In the genomic region with DNA sequence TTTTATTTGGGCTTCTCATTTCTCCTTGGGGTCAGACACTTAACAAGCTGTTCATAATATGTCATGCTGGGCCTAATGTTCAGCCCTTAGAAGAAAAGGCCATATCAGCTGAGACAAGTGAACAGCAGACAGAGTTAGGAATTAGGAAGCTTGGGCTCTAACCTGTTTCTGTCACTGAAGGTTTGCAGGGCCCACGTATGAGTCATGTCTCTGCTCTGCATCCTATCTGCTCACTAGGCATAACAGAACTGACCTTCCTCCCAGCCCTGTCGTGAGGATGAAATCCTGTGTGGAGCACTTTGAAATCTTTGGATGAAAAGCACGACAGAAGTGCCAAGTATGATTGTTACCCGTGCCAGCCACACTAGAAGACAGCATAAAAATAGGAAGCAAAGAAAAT, we compare ENCODE assay signal across 15 cellular contexts. TPM values are rescaled to one million over a fixed set of nuclear protein-coding genes. Genes with fewer than 3 reads are reported as not detected.
A peak's percentile ranks its signal among the peaks of the same experiment; 100 is the strongest.
DNase-seq lines count a peak whose midpoint lies in the region; ATAC-seq, FAIRE-seq and TF ChIP-seq lines count a peak whose summit lies in the region.
"Had no signal": no experiment of that assay in that cellular context is flagged by ENCODE, and none has a peak within 500 bp of the region (broad histone marks: within the 10 kb centered on the region; RNA-seq: fewer than 3 reads in every experiment).

No MANE protein-coding gene starts in this region.

- H3K9me2 ChIP-seq in Loucy (replicated peaks; ENCODE audit: low read depth, low read length): no peaks in the 10 kb centered on the region

- no peak overlapping the region for H3K9ac ChIP-seq in Loucy (ENCODE audit: low read depth, low read length, poor library complexity, severe bottlenecking)

- H3K36me3 Mint-ChIP-seq in activated naive CD8-positive, alpha-beta T cell treated with anti-CD3 and anti-CD28 coated beads, Interleukin-2, amount 50 U/mL, for 24 hours (ENCODE audit: low read depth): no peaks in the 10 kb centered on the region
- no peaks in the 10 kb centered on the region for H3K36me3 Mint-ChIP-seq in activated naive CD8-positive, alpha-beta T cell treated with anti-CD3 and anti-CD28 coated beads for 36 hours

- H3K4me2 ChIP-seq in Loucy (ENCODE audit: low read depth, low read length, poor library complexity, severe bottlenecking): peak overlapping the region; percentile 12

- H3K27me3 ChIP-seq in Loucy (ENCODE audit: insufficient read depth, low read length, poor library complexity, severe bottlenecking) (no peaks in the 10 kb centered on the region), WERI-Rb-1 (ENCODE audit: insufficient read depth, low read depth, severe bottlenecking) (no peaks in the 10 kb centered on the region)

- no peaks in the 10 kb centered on the region for H3K27me3 Mint-ChIP-seq in activated naive CD8-positive, alpha-beta T cell treated with anti-CD3 and anti-CD28 coated beads, Interleukin-2, amount 50 U/mL, for 24 hours
- no peaks in the 10 kb centered on the region for H3K27me3 Mint-ChIP-seq in activated naive CD8-positive, alpha-beta T cell treated with anti-CD3 and anti-CD28 coated beads for 36 hours

- peak overlapping the region; percentile 35 for H2AFZ ChIP-seq in Loucy (ENCODE audit: low read length)

- H3K4me3 ChIP-seq in Loucy (ENCODE audit: low read length, poor library complexity, severe bottlenecking): no peak overlapping the region
- no peak overlapping the region for H3K4me3 ChIP-seq in WERI-Rb-1 (ENCODE audit: low read depth, low read length)
- H3K4me3 ChIP-seq: prostate gland had no signal

- no peak for TF ChIP-seq CTCF in Loucy (conservative IDR thresholded peaks at IDR 0.05; ENCODE audit: low read length)
- TF ChIP-seq CTCF in WERI-Rb-1 (IDR thresholded peaks at IDR 0.05; ENCODE audit: low read depth, low read length): no peak

- H3K4me3 Mint-ChIP-seq in activated naive CD8-positive, alpha-beta T cell treated with anti-CD3 and anti-CD28 coated beads, Interleukin-2, amount 50 U/mL, for 24 hours: no peak overlapping the region
- H3K4me3 Mint-ChIP-seq in activated naive CD8-positive, alpha-beta T cell treated with anti-CD3 and anti-CD28 coated beads for 36 hours: no peak overlapping the region
- H3K4me3 Mint-ChIP-seq: H9 had no signal

- peaks cover 10% of the 10 kb centered on the region for H3K9me3 Mint-ChIP-seq in activated naive CD8-positive, alpha-beta T cell treated with anti-CD3 and anti-CD28 coated beads, Interleukin-2, amount 50 U/mL, for 24 hours
- no peaks in the 10 kb centered on the region for H3K9me3 Mint-ChIP-seq in activated naive CD8-positive, alpha-beta T cell treated with anti-CD3 and anti-CD28 coated beads for 36 hours
- H3K9me3 Mint-ChIP-seq: H9 had no signal

- H3K4me1 Mint-ChIP-seq in activated naive CD8-positive, alpha-beta T cell treated with anti-CD3 and anti-CD28 coated beads, Interleukin-2, amount 50 U/mL, for 24 hours: peaks cover 46% of the 10 kb centered on the region
- H3K4me1 Mint-ChIP-seq in activated naive CD8-positive, alpha-beta T cell treated with anti-CD3 and anti-CD28 coated beads for 36 hours: peaks cover 28% of the 10 kb centered on the region
- H3K4me1 Mint-ChIP-seq: H9 had no signal

- H3K36me3 ChIP-seq in Loucy (ENCODE audit: insufficient read depth, low read length): no peaks in the 10 kb centered on the region
- H3K36me3 ChIP-seq in WERI-Rb-1: no peaks in the 10 kb centered on the region
- H3K36me3 ChIP-seq: prostate gland had no signal

- H3K9me3 ChIP-seq in Loucy (ENCODE audit: insufficient read depth, low read depth, low read length) (no peaks in the 10 kb centered on the region), WERI-Rb-1 (ENCODE audit: severe bottlenecking) (no peaks in the 10 kb centered on the region)
- H3K9me3 ChIP-seq: prostate gland had no signal

- H3K27ac ChIP-seq in WERI-Rb-1: no peak overlapping the region
- H3K27ac ChIP-seq: prostate gland had no signal

- peak; percentile 42 for FAIRE-seq in urothelium cell line (lab: Jason Lieb, UNC)

- peaks cover 53% of the 10 kb centered on the region for H3K4me1 ChIP-seq in Loucy (ENCODE audit: insufficient read depth, low read length, poor library complexity, severe bottlenecking)
- H3K4me1 ChIP-seq: prostate gland had no signal

- no peaks in the 10 kb centered on the region for H3K79me2 ChIP-seq in Loucy (ENCODE audit: insufficient read depth, low read length)

- peak; percentile 39 for ATAC-seq in activated naive CD8-positive, alpha-beta T cell treated with anti-CD3 and anti-CD28 coated beads, Interleukin-2, amount 50 U/mL, for 24 hours

- DNase-seq in activated naive CD8-positive, alpha-beta T cell treated with anti-CD3 and anti-CD28 coated beads, Interleukin-2, amount 50 U/mL, for 24 hours: no peak
- DNase-seq in activated naive CD8-positive, alpha-beta T cell treated with anti-CD3 and anti-CD28 coated beads for 36 hours: no peak
- peak; percentile 21 for DNase-seq in cerebellar cortex (ENCODE audit: low spot score)
- peak; percentile 26 for DNase-seq in urothelium cell line (ENCODE audit: low spot score)
- DNase-seq in 8988T: no peak
- DNase-seq in NCI-H2171 treated with DMSO at 0.1 percent for 48 hours (lab: John Stamatoyannopoulos, UW): no peak
- no peak for DNase-seq in WERI-Rb-1
- DNase-seq: H9; midbrain; NCI-H1105; NK-92 treated with Interleukin-12 subunit alpha and Interleukin-12 subunit beta, amount 100 ng/mL, for 24 hours; stimulated activated CD4-positive, alpha-beta T cell treated with anti-CD3 and anti-CD28 coated beads, Interleukin-4, amount 100 ng/mL, for 1 hour; T-helper 1 cell had no signal

- no peaks in the 10 kb centered on the region for H4K20me1 ChIP-seq in Loucy (ENCODE audit: insufficient read depth, low read length, poor library complexity, severe bottlenecking)

- H3K27ac Mint-ChIP-seq in activated naive CD8-positive, alpha-beta T cell treated with anti-CD3 and anti-CD28 coated beads, Interleukin-2, amount 50 U/mL, for 24 hours: peak overlapping the region; percentile 55
- H3K27ac Mint-ChIP-seq in activated naive CD8-positive, alpha-beta T cell treated with anti-CD3 and anti-CD28 coated beads for 36 hours: no peak overlapping the region
- H3K27ac Mint-ChIP-seq: H9 had no signal

- H3F3A ChIP-seq in Loucy (ENCODE audit: low read depth): no peaks in the 10 kb centered on the region

RNA-seq across cellular contexts. Expression of a gene that starts 26.4 kb away (rescaled TPM):
- total RNA-seq in activated naive CD8-positive, alpha-beta T cell treated with anti-CD3 and anti-CD28 coated beads for 36 hours: 10 to 100 TPM; 84.7 to 85.2 TPM

Comparison
In these comparisons a context has a peak if more than half of its experiments do, and no peak if none do; other contexts are left out.
1. DNase-seq: peak in cerebellar cortex (single experiment) and urothelium cell line (single experiment); none in activated naive CD8-positive, alpha-beta T cell treated with anti-CD3 and anti-CD28 coated beads, Interleukin-2, amount 50 U/mL, for 24 hours (single experiment), activated naive CD8-positive, alpha-beta T cell treated with anti-CD3 and anti-CD28 coated beads for 36 hours (single experiment), 8988T (single experiment), NCI-H2171 treated with DMSO at 0.1 percent for 48 hours (single experiment) and WERI-Rb-1 (single experiment).